In the genomic region with DNA sequence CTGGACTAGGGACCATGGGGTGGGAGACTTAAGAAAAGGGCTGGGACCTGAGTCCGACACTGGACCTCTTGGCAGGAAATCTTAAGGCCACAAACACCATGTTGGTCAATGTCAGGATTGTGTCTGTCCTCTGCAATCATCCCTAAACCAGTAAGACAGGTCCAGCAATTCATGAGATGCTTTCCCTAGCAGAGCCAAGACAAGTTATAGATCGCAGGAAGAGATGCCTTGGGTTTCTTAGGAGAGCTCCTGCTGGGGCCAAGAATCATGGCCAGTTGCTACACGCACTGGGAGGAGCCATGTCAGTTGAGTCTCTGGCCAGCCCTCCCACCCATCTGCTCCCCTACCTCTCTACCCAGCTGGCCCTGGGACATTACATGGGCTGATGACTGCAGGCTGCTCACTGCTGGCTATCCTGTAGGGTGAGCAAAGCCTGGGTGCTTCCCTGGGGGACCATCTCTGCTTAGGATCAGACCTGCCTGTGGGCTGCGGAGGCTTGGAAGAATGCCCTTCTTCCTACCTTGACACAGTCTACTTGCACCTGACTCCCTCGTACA, we compare ENCODE assay signal across 23 cellular contexts. TPM values are rescaled to one million over a fixed set of nuclear protein-coding genes. Genes with fewer than 3 reads are reported as not detected.
DNase-seq lines count a peak whose midpoint lies in the region; ATAC-seq, FAIRE-seq and TF ChIP-seq lines count a peak whose summit lies in the region.
"Had no signal": no experiment of that assay in that cellular context is flagged by ENCODE, and none has a peak within 500 bp of the region (broad histone marks: within the 10 kb centered on the region; RNA-seq: fewer than 3 reads in every experiment).

No MANE protein-coding gene starts in this region.

- H3K9me3 Mint-ChIP-seq in glutamatergic neuron (ENCODE audit: unreplicated experiment): peaks cover 2% of the 10 kb centered on the region

- POLR2A ChIA-PET in K562 (lab: Yijun Ruan, JAX): no interaction called here

- TF ChIP-seq RAD21 in K562 (CRISPR knock-in tag; conservative IDR thresholded peaks at IDR 0.05 in 1 of 2, IDR thresholded peaks at IDR 0.05 in 1 of 2): no peak

- no peak for FAIRE-seq in K562 (lab: Jason Lieb, UNC)
- FAIRE-seq: A549, G401.6, GM12892, GM19239 had no signal

- 29% methylated on average over 5 of the region's 5 CpGs for WGBS in K562 (ENCODE audit: insufficient coverage, low coverage, missing lambda C conversion rate)

- no peak overlapping the region for H3K27ac Mint-ChIP-seq in glutamatergic neuron (ENCODE audit: unreplicated experiment)
- H3K27ac Mint-ChIP-seq: CD14-positive monocyte had no signal

- TF ChIP-seq CTCF in C4-2B (conservative IDR thresholded peaks at IDR 0.05) (no peak), K562 (IDR thresholded peaks at IDR 0.05 in 2 of 3, conservative IDR thresholded peaks at IDR 0.05 in 1 of 3; ENCODE audit: insufficient read depth in 2 of 3, low read depth in 1 of 3, low read length in 3 of 3) (no peak), glutamatergic neuron (IDR thresholded peaks at IDR 0.05; ENCODE audit: partially characterized antibody, unreplicated experiment) (no peak)

- H3K4me2 ChIP-seq in K562 (ENCODE audit: insufficient read depth, low read length): no peak overlapping the region
- H3K4me2 ChIP-seq: A549 had no signal

- BruUV-seq in K562 (replicated peaks; lab: Mats Ljungman, UMichigan): no TSS peak

- CTCF ChIA-PET in K562 (lab: Yijun Ruan, JAX; ENCODE audit: low intra/inter-chr PET ratio): no interaction called here

- H3K4me3 ChIP-seq in K562: no peak overlapping the region
- H3K4me3 ChIP-seq: A549, MG63 had no signal

- TF ChIP-seq POLR2A in K562 (conservative IDR thresholded peaks at IDR 0.05): no peak

- DNase-seq in NCI-H1694 treated with DMSO at 0.1 percent for 48 hours (lab: John Stamatoyannopoulos, UW): peak; percentile 38
- DNase-seq in K562 (ENCODE audit: extremely low read depth in 1 of 4, low spot score in 3 of 4): no peak
- DNase-seq in mesenteric fat pad (ENCODE audit: low spot score): peak; percentile 60
- DNase-seq in dedifferentiated amniotic fluid mesenchymal stem cell (ENCODE audit: extremely low spot score): no peak
- no peak for DNase-seq in left cardiac atrium
- DNase-seq in glutamatergic neuron: no peak
- DNase-seq: Caco-2, DMS79 treated with DMSO at 0.1 percent for 48 hours, HCEC 1CT, KG1, MG63, NCI-H1092 treated with DMSO at 0.1 percent for 48 hours, NCI-H1930, NCI-H510A had no signal

- H3K4me1 ChIP-seq in K562 (replicated peaks in 1 of 2; ENCODE audit: control insufficient read depth in 2 of 2, insufficient read depth in 2 of 2, low read length in 2 of 2): no peaks in the 10 kb centered on the region; a peak in 1 of 5 replicates
- H3K4me1 ChIP-seq: A549 had no signal

- no peaks in the 10 kb centered on the region; the same call in 2 of the 3 replicates for H3K36me3 ChIP-seq in K562 (ENCODE audit: control insufficient read depth, insufficient read depth, low read length)
- H3K36me3 ChIP-seq: MG63 had no signal

- H3K27me3 Mint-ChIP-seq in glutamatergic neuron (ENCODE audit: unreplicated experiment): peaks cover 1% of the 10 kb centered on the region

- no peaks in the 10 kb centered on the region for H3K27me3 ChIP-seq in K562 (ENCODE audit: control insufficient read depth in 2 of 2, insufficient read depth in 2 of 2, low read length in 2 of 2)
- H3K27me3 ChIP-seq: MG63 had no signal

- H3K9me3 ChIP-seq in K562 (replicated peaks; ENCODE audit: control insufficient read depth, insufficient read depth, low read depth, low read length): no peaks in the 10 kb centered on the region
- H3K9me3 ChIP-seq: A549, Caco-2 had no signal

- TF ChIP-seq EP300 in K562 (IDR thresholded peaks at IDR 0.05; ENCODE audit: low read length): no peak

- H3K36me3 Mint-ChIP-seq in glutamatergic neuron (ENCODE audit: unreplicated experiment): peaks cover 23% of the 10 kb centered on the region
- H3K36me3 Mint-ChIP-seq: CD14-positive monocyte had no signal

- peaks cover 5% of the 10 kb centered on the region for H3K4me1 Mint-ChIP-seq in glutamatergic neuron (ENCODE audit: low read depth, unreplicated experiment)
- H3K4me1 Mint-ChIP-seq: CD14-positive monocyte had no signal

- H4K20me1 ChIP-seq in K562 (replicated peaks; ENCODE audit: control insufficient read depth, insufficient read depth, low read length): no peaks in the 10 kb centered on the region

- H3K4me3 Mint-ChIP-seq in glutamatergic neuron (ENCODE audit: unreplicated experiment): no peak overlapping the region
- H3K4me3 Mint-ChIP-seq: CD14-positive monocyte had no signal

- no peaks in the 10 kb centered on the region for H3K79me2 ChIP-seq in K562 (ENCODE audit: control insufficient read depth, insufficient read depth, low read length)

- in situ Hi-C loops in K562 (cut with MboI): no loop called here

- H3K9ac ChIP-seq in K562 (ENCODE audit: insufficient read depth in 1 of 2, low read depth in 2 of 2, low read length in 2 of 2): no peak overlapping the region

- ATAC-seq in K562: peak; percentile 54; the same call in 1 of the 3 replicates
- ATAC-seq in HG02763 (IDR thresholded peaks at IDR 0.05; ENCODE audit: unreplicated experiment): no peak
- ATAC-seq in left cardiac atrium: no peak
- ATAC-seq: A549 had no signal

- H3K27ac ChIP-seq in C4-2B (peak overlapping the region; percentile 30), K562 (ENCODE audit: extremely low read depth, low read depth, low read length) (no peak overlapping the region)
- H3K27ac ChIP-seq: A549, HL-60, RWPE1 had no signal

- no peak overlapping the region for H2AFZ ChIP-seq in K562 (ENCODE audit: low read depth, low read length)

- H3K9me1 ChIP-seq in K562 (ENCODE audit: control insufficient read depth, insufficient read depth, low read length): no peaks in the 10 kb centered on the region

- intact Hi-C loops in K562 (cut with micrococcal nuclease) (no loop called here), left cardiac atrium (cut with DNase I) (no loop called here)

RNA-seq across cellular contexts. Expression of a gene that starts 14.2 kb away (rescaled TPM):
- 52.8 and 57.1 TPM in 2 replicates for total RNA-seq in K562 (2011; cell fraction: chromatin; rRNA removed; ENCODE audit: low replicate concordance)
- total RNA-seq in K562 (2011; cell fraction: nucleolus; rRNA removed): 21.8 and 23.4 TPM in 2 replicates
- total RNA-seq in K562 (2011; cell fraction: nucleoplasm; rRNA removed): 31.3 and 43.5 TPM in 2 replicates
- 2.1 and 2.5 TPM in 2 replicates for total RNA-seq in K562 (2014; rRNA removed)
- 2.9 and 4.0 TPM in 2 replicates for total RNA-seq in K562 (2014; rRNA removed; fragmentation: Illumina TruSeq; extraction: Trizol)
- total RNA-seq in K562 (2015; rRNA removed; fragmentation: Illumina TruSeq; extraction: Trizol): 1.7 and 2.2 TPM in 2 replicates
- 4.3 and 5.7 TPM in 2 replicates for total RNA-seq in K562 (2021)
- 3.7 and 6.6 TPM in 2 replicates for polyA plus RNA-seq in K562 (2011; rRNA removed)
- polyA plus RNA-seq in K562 (2011; cell fraction: cytosol; rRNA removed): 2.3 and 4.4 TPM in 2 replicates
- 20.3 and 22.6 TPM in 2 replicates for polyA plus RNA-seq in K562 (2011; cell fraction: nucleus; rRNA removed)
- polyA plus RNA-seq in K562 (2012): 2.3 and 6.1 TPM in 2 replicates
- polyA plus RNA-seq in K562 (2014; fragmentation: Illumina TruSeq; extraction: Trizol): 3.6 and 5.1 TPM in 2 replicates
- polyA plus RNA-seq in K562 (2014; fragmentation: Nextera tagmentation; extraction: Ambion mirVana): 1 to 10 TPM in 1 of 2 experiments, under 1 TPM in 1; 0.76 to 1.3 TPM
- 5.9 and 6.2 TPM in 2 replicates for polyA plus RNA-seq in K562 (2014; rRNA removed)
- 3.1 and 5.2 TPM in 2 replicates for polyA minus RNA-seq in K562 (2011; rRNA and poly(A)+ RNA removed)
- 0.86 and 5.0 TPM in 2 replicates for polyA minus RNA-seq in K562 (2011; cell fraction: cytosol; rRNA and poly(A)+ RNA removed)
- polyA minus RNA-seq in K562 (2011; cell fraction: nucleus; rRNA and poly(A)+ RNA removed): 5.9 and 8.3 TPM in 2 replicates
- 6.8 TPM for total RNA-seq in mesenteric fat pad
- total RNA-seq in left cardiac atrium: 1 to 10 TPM; 3.6 to 5.5 TPM
- 32.4 TPM for total RNA-seq in glutamatergic neuron (ENCODE audit: unreplicated experiment)
- polyA plus RNA-seq: CD14-positive monocyte had no signal

RNA-seq across cellular contexts. Expression of a gene that starts 52.8 kb away (rescaled TPM):
- 34.6 and 42.7 TPM in 2 replicates for total RNA-seq in K562 (2011; cell fraction: chromatin; rRNA removed; ENCODE audit: low replicate concordance)
- total RNA-seq in K562 (2011; cell fraction: nucleolus; rRNA removed): 39.7 and 40.9 TPM in 2 replicates
- 44.7 and 64.3 TPM in 2 replicates for total RNA-seq in K562 (2011; cell fraction: nucleoplasm; rRNA removed)
- total RNA-seq in K562 (2014; rRNA removed) (21.1 and 33.9 TPM in 2 replicates), K562 (2014; rRNA removed; fragmentation: Illumina TruSeq; extraction: Trizol) (24.7 and 25.8 TPM in 2 replicates), K562 (2015; rRNA removed; fragmentation: Illumina TruSeq; extraction: Trizol) (20.9 and 22.1 TPM in 2 replicates), K562 (2021) (24.6 and 25.1 TPM in 2 replicates), mesenteric fat pad (16.9 TPM), left cardiac atrium (10 to 100 TPM; 13.0 to 14.2 TPM), glutamatergic neuron (ENCODE audit: unreplicated experiment) (24.3 TPM)
- polyA plus RNA-seq in K562 (2011; rRNA removed) (48.1 and 53.4 TPM in 2 replicates), K562 (2014; fragmentation: Illumina TruSeq; extraction: Trizol) (23.3 and 26.6 TPM in 2 replicates), K562 (2014; fragmentation: Nextera tagmentation; extraction: Ambion mirVana) (10 to 100 TPM; 23.6 to 30.6 TPM), K562 (2014; rRNA removed) (38.0 and 56.9 TPM in 2 replicates)
- polyA plus RNA-seq in K562 (2011; cell fraction: cytosol; rRNA removed): 45.7 and 51.0 TPM in 2 replicates
- 104 and 138 TPM in 2 replicates for polyA plus RNA-seq in K562 (2011; cell fraction: nucleus; rRNA removed)
- 19.2 and 29.0 TPM in 2 replicates for polyA plus RNA-seq in K562 (2012)
- 26.3 and 29.4 TPM in 2 replicates for polyA minus RNA-seq in K562 (2011; rRNA and poly(A)+ RNA removed)
- 14.8 and 17.8 TPM in 2 replicates for polyA minus RNA-seq in K562 (2011; cell fraction: cytosol; rRNA and poly(A)+ RNA removed)
- 12.9 and 15.8 TPM in 2 replicates for polyA minus RNA-seq in K562 (2011; cell fraction: nucleus; rRNA and poly(A)+ RNA removed)

RNA-seq across cellular contexts. Expression of a gene that starts 58.8 kb away (rescaled TPM):
- not detected in 2 replicates for total RNA-seq in K562 (2011; cell fraction: chromatin; rRNA removed; ENCODE audit: low replicate concordance)
- not detected in 2 replicates for total RNA-seq in K562 (2011; cell fraction: nucleolus; rRNA removed)
- total RNA-seq in K562 (2011; cell fraction: nucleoplasm; rRNA removed): not detected in 2 replicates
- total RNA-seq in K562 (2014; rRNA removed) (not detected in 2 replicates), K562 (2014; rRNA removed; fragmentation: Illumina TruSeq; extraction: Trizol) (not detected in 2 replicates), K562 (2015; rRNA removed; fragmentation: Illumina TruSeq; extraction: Trizol) (not detected in 2 replicates), K562 (2021) (0.11 TPM in 1 of 2 replicates, not detected in the other), mesenteric fat pad (1.7 TPM), left cardiac atrium (1 to 10 TPM; 1.5 to 6.5 TPM), glutamatergic neuron (ENCODE audit: unreplicated experiment) (7.5 TPM)
- polyA plus RNA-seq in K562 (2011; rRNA removed) (not detected in 2 replicates), K562 (2014; fragmentation: Illumina TruSeq; extraction: Trizol) (not detected in 2 replicates), K562 (2014; fragmentation: Nextera tagmentation; extraction: Ambion mirVana) (not detected), K562 (2014; rRNA removed) (not detected in 2 replicates)
- polyA plus RNA-seq in K562 (2011; cell fraction: cytosol; rRNA removed): 0.34 TPM in 1 of 2 replicates, not detected in the other
- polyA plus RNA-seq in K562 (2011; cell fraction: nucleus; rRNA removed): 0.03 TPM in 1 of 2 replicates, not detected in the other
- polyA plus RNA-seq in K562 (2012): 0.01 and 0.15 TPM in 2 replicates
- polyA minus RNA-seq in K562 (2011; rRNA and poly(A)+ RNA removed): not detected in 2 replicates
- not detected in 2 replicates for polyA minus RNA-seq in K562 (2011; cell fraction: cytosol; rRNA and poly(A)+ RNA removed)
- 0.13 TPM in 1 of 2 replicates, not detected in the other for polyA minus RNA-seq in K562 (2011; cell fraction: nucleus; rRNA and poly(A)+ RNA removed)
- total RNA-seq: Caco-2 had no signal

Comparison
In these comparisons a context has a peak if more than half of its experiments do, and no peak if none do; other contexts are left out.
1. DNase-seq: peak in NCI-H1694 treated with DMSO at 0.1 percent for 48 hours (single experiment) and mesenteric fat pad (single experiment); none in K562 (0 of 4), dedifferentiated amniotic fluid mesenchymal stem cell (single experiment), left cardiac atrium (single experiment) and glutamatergic neuron (single experiment).